Comparison of ENCODE assay signal across 1 cellular context in the genomic region with DNA sequence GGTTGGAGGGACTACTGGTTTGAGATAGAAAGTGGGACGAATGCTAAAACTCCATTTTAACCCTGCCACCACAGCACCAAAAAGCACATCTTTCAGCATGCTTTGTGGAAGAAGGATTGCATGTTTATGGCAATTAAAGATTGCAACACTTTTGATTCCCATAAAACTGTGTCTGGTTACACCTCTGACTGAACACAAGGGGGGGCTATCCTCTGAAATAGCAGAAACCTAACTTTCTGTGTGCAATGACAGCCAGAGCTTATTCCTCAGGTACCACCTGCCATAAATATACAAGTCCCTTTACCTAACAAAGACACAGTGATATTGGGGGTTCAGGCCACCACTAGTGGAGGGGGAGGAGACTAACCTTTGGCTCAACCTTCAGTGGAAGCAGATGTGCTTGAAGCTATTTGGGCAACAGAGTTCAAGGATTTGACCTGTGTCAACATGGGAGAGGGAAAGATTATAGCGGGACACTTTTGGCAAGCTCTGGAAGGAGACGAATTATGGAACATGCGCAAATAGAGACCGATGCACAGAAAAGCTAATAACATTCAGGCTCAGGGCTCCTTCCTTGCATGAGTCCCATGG.
TF ChIP-seq lines count a peak whose summit lies in the region.

No MANE protein-coding gene starts in this region.

TF ChIP-seq in HepG2, 621 proteins besides CTCF, POLR2A, EP300 and RAD21 (continued from another document and continues in another):
- TF ChIP-seq STAT6 (CRISPR knock-in tag; IDR thresholded peaks at IDR 0.05; ENCODE audit: borderline replicate concordance) (no peak), ZNF660 (CRISPR knock-in tag; IDR thresholded peaks at IDR 0.05; ENCODE audit: borderline replicate concordance, low read depth) (no peak), ZNF234 (CRISPR knock-in tag; conservative IDR thresholded peaks at IDR 0.05) (no peak), ZNF781 (CRISPR knock-in tag; IDR thresholded peaks at IDR 0.05; ENCODE audit: borderline replicate concordance, not compliant biosample characterization) (no peak), TAF1 (CRISPR knock-in tag; IDR thresholded peaks at IDR 0.05) (no peak), POLR2AphosphoS2 (IDR thresholded peaks at IDR 0.05; ENCODE audit: low read depth, low read length) (no peak), SSRP1 (CRISPR knock-in tag; IDR thresholded peaks at IDR 0.05) (no peak), KMT2B (CRISPR knock-in tag; IDR thresholded peaks at IDR 0.05) (no peak), ZFP36L1 (CRISPR knock-in tag; IDR thresholded peaks at IDR 0.05) (no peak), KMT2A (CRISPR knock-in tag; IDR thresholded peaks at IDR 0.05) (0 out of 2 replicates have a peak, but pooled peaks have one; percentile 18), ZNF614 (CRISPR knock-in tag; IDR thresholded peaks at IDR 0.05; ENCODE audit: borderline replicate concordance) (no peak), HBP1 (CRISPR knock-in tag; IDR thresholded peaks at IDR 0.05; ENCODE audit: low read depth) (no peak), SIN3A (IDR thresholded peaks at IDR 0.05; ENCODE audit: borderline replicate concordance, low read depth, low read length) (no peak), ZMYM4 (CRISPR knock-in tag; IDR thresholded peaks at IDR 0.05) (peak; percentile 97), TRIM24 (CRISPR knock-in tag; IDR thresholded peaks at IDR 0.05) (0 out of 2 replicates have a peak, but pooled peaks have one; percentile 41), ZNF879 (CRISPR knock-in tag; IDR thresholded peaks at IDR 0.05) (no peak), HNF4A (CRISPR knock-in tag; IDR thresholded peaks at IDR 0.05) (peak; percentile 68), HNF1B (CRISPR knock-in tag; IDR thresholded peaks at IDR 0.05) (peak; percentile 20; the same call in 1 of the 2 replicates), SRSF9 (IDR thresholded peaks at IDR 0.05; ENCODE audit: borderline replicate concordance, insufficient read depth, low read depth, low read length, poor library complexity, severe bottlenecking) (no peak), ZNF337 (CRISPR knock-in tag; IDR thresholded peaks at IDR 0.05; ENCODE audit: borderline replicate concordance, low read depth) (no peak), STAG1 (CRISPR knock-in tag; IDR thresholded peaks at IDR 0.05) (peak; percentile 37), SMAD1 (CRISPR knock-in tag; IDR thresholded peaks at IDR 0.05; ENCODE audit: borderline replicate concordance, low read depth) (no peak), KLF11 (CRISPR knock-in tag; IDR thresholded peaks at IDR 0.05) (no peak), HNF4G (IDR thresholded peaks at IDR 0.05; ENCODE audit: borderline replicate concordance, low read depth, low read length) (peak; percentile 81), HNF4G (CRISPR knock-in tag; IDR thresholded peaks at IDR 0.05; ENCODE audit: borderline replicate concordance, low read depth) (no peak), ZNF20 (CRISPR knock-in tag; IDR thresholded peaks at IDR 0.05) (no peak), RFXANK (CRISPR knock-in tag; IDR thresholded peaks at IDR 0.05) (no peak), ZNF276 (CRISPR knock-in tag; IDR thresholded peaks at IDR 0.05; ENCODE audit: low read depth) (no peak), NFE2L2 (IDR thresholded peaks at IDR 0.05; ENCODE audit: low read length) (no peak), JARID2 (CRISPR knock-in tag; IDR thresholded peaks at IDR 0.05; ENCODE audit: insufficient replicate concordance) (no peak), KLF9 (CRISPR knock-in tag; IDR thresholded peaks at IDR 0.05; ENCODE audit: low read depth) (no peak), ZNF432 (CRISPR knock-in tag; IDR thresholded peaks at IDR 0.05; ENCODE audit: borderline replicate concordance) (no peak), FOXO1 (CRISPR knock-in tag; IDR thresholded peaks at IDR 0.05) (no peak), BCL6 (CRISPR knock-in tag; IDR thresholded peaks at IDR 0.05) (no peak), CREM (IDR thresholded peaks at IDR 0.05) (no peak), CREM (CRISPR knock-in tag; IDR thresholded peaks at IDR 0.05) (no peak), ZNF747 (CRISPR knock-in tag; IDR thresholded peaks at IDR 0.05; ENCODE audit: borderline replicate concordance) (no peak), ZNF326 (CRISPR knock-in tag; IDR thresholded peaks at IDR 0.05; ENCODE audit: borderline replicate concordance) (no peak), GFI1 (CRISPR knock-in tag; IDR thresholded peaks at IDR 0.05; ENCODE audit: borderline replicate concordance) (0 out of 2 replicates have a peak, but pooled peaks have one; percentile 38), BORCS8-MEF2B (CRISPR knock-in tag; IDR thresholded peaks at IDR 0.05) (peak; percentile 12; the same call in 1 of the 2 replicates), NBN (conservative IDR thresholded peaks at IDR 0.05) (no peak), NCOR1 (IDR thresholded peaks at IDR 0.05; ENCODE audit: borderline replicate concordance, low read length) (no peak), PHF20 (CRISPR knock-in tag; IDR thresholded peaks at IDR 0.05) (no peak), ZNF143 (CRISPR knock-in tag; IDR thresholded peaks at IDR 0.05) (no peak), ZNF292 (CRISPR knock-in tag; IDR thresholded peaks at IDR 0.05; ENCODE audit: borderline replicate concordance, low read depth) (peak; percentile 31; the same call in 1 of the 2 replicates), REL (CRISPR knock-in tag; conservative IDR thresholded peaks at IDR 0.05) (no peak), ZNF350 (CRISPR knock-in tag; IDR thresholded peaks at IDR 0.05; ENCODE audit: borderline replicate concordance, low read depth) (no peak), SALL1 (CRISPR knock-in tag; IDR thresholded peaks at IDR 0.05) (peak; percentile 80), NFIC (IDR thresholded peaks at IDR 0.05; ENCODE audit: low read length) (0 out of 2 replicates have a peak, but pooled peaks have one; percentile 25), ZNF430 (CRISPR knock-in tag; IDR thresholded peaks at IDR 0.05) (no peak), TAF15 (IDR thresholded peaks at IDR 0.05; ENCODE audit: low read depth, low read length, poor library complexity, severe bottlenecking) (no peak), ZKSCAN5 (CRISPR knock-in tag; IDR thresholded peaks at IDR 0.05) (no peak), ADNP (CRISPR knock-in tag; IDR thresholded peaks at IDR 0.05) (no peak)
- TF ChIP-seq, protein P1, sequence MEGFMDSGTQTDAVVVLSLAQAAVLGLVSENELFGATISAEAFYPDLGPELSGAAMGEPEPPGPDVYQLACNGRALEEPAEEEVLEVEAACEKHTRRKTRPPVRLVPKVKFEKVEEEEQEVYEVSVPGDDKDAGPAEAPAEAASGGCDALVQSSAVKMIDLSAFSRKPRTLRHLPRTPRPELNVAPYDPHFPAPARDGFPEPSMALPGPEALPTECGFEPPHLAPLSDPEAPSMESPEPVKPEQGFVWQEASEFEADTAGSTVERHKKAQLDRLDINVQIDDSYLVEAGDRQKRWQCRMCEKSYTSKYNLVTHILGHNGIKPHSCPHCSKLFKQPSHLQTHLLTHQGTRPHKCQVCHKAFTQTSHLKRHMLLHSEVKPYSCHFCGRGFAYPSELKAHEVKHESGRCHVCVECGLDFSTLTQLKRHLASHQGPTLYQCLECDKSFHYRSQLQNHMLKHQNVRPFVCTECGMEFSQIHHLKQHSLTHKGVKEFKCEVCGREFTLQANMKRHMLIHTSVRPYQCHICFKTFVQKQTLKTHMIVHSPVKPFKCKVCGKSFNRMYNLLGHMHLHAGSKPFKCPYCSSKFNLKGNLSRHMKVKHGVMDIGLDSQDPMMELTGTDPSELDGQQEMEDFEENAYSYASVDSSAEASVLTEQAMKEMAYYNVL (CRISPR knock-in tag; IDR thresholded peaks at IDR 0.05; ENCODE audit: borderline replicate concordance): 0 out of 2 replicates have a peak, but pooled peaks have one; percentile 51
- TF ChIP-seq, protein P2, sequence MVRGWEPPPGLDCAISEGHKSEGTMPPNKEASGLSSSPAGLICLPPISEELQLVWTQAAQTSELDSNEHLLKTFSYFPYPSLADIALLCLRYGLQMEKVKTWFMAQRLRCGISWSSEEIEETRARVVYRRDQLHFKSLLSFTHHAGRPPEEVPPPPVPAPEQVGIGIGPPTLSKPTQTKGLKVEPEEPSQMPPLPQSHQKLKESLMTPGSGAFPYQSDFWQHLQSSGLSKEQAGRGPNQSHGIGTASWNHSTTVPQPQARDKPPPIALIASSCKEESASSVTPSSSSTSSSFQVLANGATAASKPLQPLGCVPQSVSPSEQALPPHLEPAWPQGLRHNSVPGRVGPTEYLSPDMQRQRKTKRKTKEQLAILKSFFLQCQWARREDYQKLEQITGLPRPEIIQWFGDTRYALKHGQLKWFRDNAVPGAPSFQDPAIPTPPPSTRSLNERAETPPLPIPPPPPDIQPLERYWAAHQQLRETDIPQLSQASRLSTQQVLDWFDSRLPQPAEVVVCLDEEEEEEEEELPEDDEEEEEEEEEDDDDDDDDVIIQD (CRISPR knock-in tag; IDR thresholded peaks at IDR 0.05; ENCODE audit: low read depth): peak; percentile 16; the same call in 1 of the 2 replicates
- TF ChIP-seq, protein P3, sequence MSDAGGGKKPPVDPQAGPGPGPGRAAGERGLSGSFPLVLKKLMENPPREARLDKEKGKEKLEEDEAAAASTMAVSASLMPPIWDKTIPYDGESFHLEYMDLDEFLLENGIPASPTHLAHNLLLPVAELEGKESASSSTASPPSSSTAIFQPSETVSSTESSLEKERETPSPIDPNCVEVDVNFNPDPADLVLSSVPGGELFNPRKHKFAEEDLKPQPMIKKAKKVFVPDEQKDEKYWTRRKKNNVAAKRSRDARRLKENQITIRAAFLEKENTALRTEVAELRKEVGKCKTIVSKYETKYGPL (CRISPR knock-in tag; IDR thresholded peaks at IDR 0.05): no peak
- TF ChIP-seq, protein P4, sequence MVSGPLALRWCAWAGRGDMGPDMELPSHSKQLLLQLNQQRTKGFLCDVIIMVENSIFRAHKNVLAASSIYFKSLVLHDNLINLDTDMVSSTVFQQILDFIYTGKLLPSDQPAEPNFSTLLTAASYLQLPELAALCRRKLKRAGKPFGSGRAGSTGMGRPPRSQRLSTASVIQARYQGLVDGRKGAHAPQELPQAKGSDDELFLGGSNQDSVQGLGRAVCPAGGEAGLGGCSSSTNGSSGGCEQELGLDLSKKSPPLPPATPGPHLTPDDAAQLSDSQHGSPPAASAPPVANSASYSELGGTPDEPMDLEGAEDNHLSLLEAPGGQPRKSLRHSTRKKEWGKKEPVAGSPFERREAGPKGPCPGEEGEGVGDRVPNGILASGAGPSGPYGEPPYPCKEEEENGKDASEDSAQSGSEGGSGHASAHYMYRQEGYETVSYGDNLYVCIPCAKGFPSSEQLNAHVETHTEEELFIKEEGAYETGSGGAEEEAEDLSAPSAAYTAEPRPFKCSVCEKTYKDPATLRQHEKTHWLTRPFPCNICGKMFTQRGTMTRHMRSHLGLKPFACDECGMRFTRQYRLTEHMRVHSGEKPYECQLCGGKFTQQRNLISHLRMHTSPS (CRISPR knock-in tag; IDR thresholded peaks at IDR 0.05; ENCODE audit: low read depth): no peak
